In genomic region chr12:57085999-57086950, GRCh38 we compare ENCODE assay signal across 8 cellular contexts. TPM values are rescaled to one million over a fixed set of nuclear protein-coding genes. Genes with fewer than 3 reads are reported as not detected.
DNase-seq lines count a peak whose midpoint lies in the region; ATAC-seq and TF ChIP-seq lines count a peak whose summit lies in the region.

No MANE protein-coding gene starts in this region.

- no peak overlapping the region for H2BK15ac ChIP-seq in neuronal stem cell (ENCODE audit: low read length)

- H3K18ac ChIP-seq in neuronal stem cell (ENCODE audit: low read length): peak overlapping the region; percentile 99

- H3K4ac ChIP-seq in neuronal stem cell (ENCODE audit: low read length): no peak overlapping the region

- no peaks in the 10 kb centered on the region for H3K9me3 Mint-ChIP-seq in activated T-cell treated with anti-CD3 and anti-CD28 coated beads, Interleukin-2, amount 50 U/mL, for 72 hours

- H3K4me1 ChIP-seq in cardiac muscle cell (ENCODE audit: low read depth): peaks cover 15% of the 10 kb centered on the region
- peaks cover 16% of the 10 kb centered on the region in 2 donors for H3K4me1 ChIP-seq in neuronal stem cell (ENCODE audit: control insufficient read depth in 2 of 2, insufficient read depth in 1 of 2, low read depth in 1 of 2, low read length in 2 of 2)
- H3K4me1 ChIP-seq in urinary bladder (ENCODE audit: insufficient read depth): no peaks in the 10 kb centered on the region

- H3K9me3 ChIP-seq in cardiac muscle cell (ENCODE audit: low read depth) (no peaks in the 10 kb centered on the region), neuronal stem cell (replicated peaks in 1 of 2; ENCODE audit: control insufficient read depth in 2 of 2, insufficient read depth in 1 of 2, low read depth in 1 of 2, low read length in 2 of 2) (no peaks in the 10 kb centered on the region)

- H4K91ac ChIP-seq in neuronal stem cell (ENCODE audit: low read depth, low read length, poor library complexity): no peak overlapping the region

- H3K36me3 ChIP-seq in cardiac muscle cell (no peaks in the 10 kb centered on the region), neuronal stem cell (replicated peaks in 1 of 2; ENCODE audit: control insufficient read depth in 2 of 2, insufficient read depth in 2 of 2, low read length in 2 of 2) (peaks cover 6 to 10% of the 10 kb centered on the region in 2 donors), urinary bladder (ENCODE audit: insufficient read depth) (no peaks in the 10 kb centered on the region)

- peak; percentile 47 for TF ChIP-seq CTCF in cardiac muscle cell (IDR thresholded peaks at IDR 0.05; ENCODE audit: low read depth, low read length)
- TF ChIP-seq CTCF in fibroblast of villous mesenchyme (IDR thresholded peaks at IDR 0.05; ENCODE audit: insufficient read depth, low read depth, low read length): peak; percentile 39

- peak overlapping the region; percentile 85 to 99 for H3K4me3 Mint-ChIP-seq in activated T-cell treated with anti-CD3 and anti-CD28 coated beads, Interleukin-2, amount 50 U/mL, for 72 hours

- peak; percentile 82 to 89 for DNase-seq in cardiac muscle cell (ENCODE audit: low read depth in 1 of 2, low spot score in 1 of 2)
- no peak for DNase-seq in Right ventricle myocardium inferior (ENCODE audit: missing footprints)
- peak; percentile 69 for DNase-seq in NCI-H69 (lab: John Stamatoyannopoulos, UW)
- peak; percentile 59 for DNase-seq in activated T-cell treated with anti-CD3 and anti-CD28 coated beads, Interleukin-2, amount 50 U/mL, for 72 hours
- peak; percentile 74 for DNase-seq in fibroblast of villous mesenchyme (ENCODE audit: low read depth)
- peak; percentile 75 for DNase-seq in neuronal stem cell (ENCODE audit: low spot score)
- no peak for DNase-seq in SKM-1 (lab: John Stamatoyannopoulos, UW; ENCODE audit: unreplicated experiment)

- no peak overlapping the region for H2BK120ac ChIP-seq in neuronal stem cell (ENCODE audit: low read depth, low read length)

- H3K4me1 Mint-ChIP-seq in activated T-cell treated with anti-CD3 and anti-CD28 coated beads, Interleukin-2, amount 50 U/mL, for 72 hours (ENCODE audit: low read depth): peaks cover 51% of the 10 kb centered on the region

- H2AFZ ChIP-seq in neuronal stem cell (ENCODE audit: low read length): peak overlapping the region; percentile 75

- H3K27ac ChIP-seq in cardiac muscle cell (peak overlapping the region; percentile 92), neuronal stem cell (replicated peaks; ENCODE audit: low read length) (peak overlapping the region; percentile 96), urinary bladder (ENCODE audit: low read depth) (peak overlapping the region; percentile 99)

- H3K79me1 ChIP-seq in neuronal stem cell (ENCODE audit: low read depth, low read length): peaks cover 6% of the 10 kb centered on the region

- intact Hi-C loops in Right ventricle myocardium inferior (cut with DNase I): no loop called here

- peak overlapping the region; percentile 98 for H2BK5ac ChIP-seq in neuronal stem cell (ENCODE audit: low read length)

- H3K27ac Mint-ChIP-seq in activated T-cell treated with anti-CD3 and anti-CD28 coated beads, Interleukin-2, amount 50 U/mL, for 72 hours: peak overlapping the region; percentile 98

- H3K36me3 Mint-ChIP-seq in activated T-cell treated with anti-CD3 and anti-CD28 coated beads, Interleukin-2, amount 50 U/mL, for 72 hours (ENCODE audit: insufficient read depth in 2 of 2): peaks cover 4 to 5% of the 10 kb centered on the region in 2 donors

- H2BK12ac ChIP-seq in neuronal stem cell (ENCODE audit: low read length): no peak overlapping the region

- H3K27me3 ChIP-seq in cardiac muscle cell (no peaks in the 10 kb centered on the region), neuronal stem cell (ENCODE audit: control insufficient read depth in 3 of 3, insufficient read depth in 3 of 3, low read depth in 1 of 3, low read length in 3 of 3) (no peaks in the 10 kb centered on the region)

- H3K4me3 ChIP-seq in cardiac muscle cell (peak overlapping the region; percentile 76), fibroblast of villous mesenchyme (ENCODE audit: low read depth, low read length) (peak overlapping the region; percentile 83), neuronal stem cell (ENCODE audit: low read length in 2 of 2) (peak overlapping the region; percentile 72 to 77), urinary bladder (ENCODE audit: low read depth, low read length) (peak overlapping the region; percentile 65)

- no peak for ATAC-seq in Right ventricle myocardium inferior
- ATAC-seq in activated T-cell treated with anti-CD3 and anti-CD28 coated beads, Interleukin-2, amount 50 U/mL, for 72 hours (replicated peaks in 1 of 2): no peak

- H3K4me2 ChIP-seq in neuronal stem cell (ENCODE audit: insufficient read depth, low read length, poor library complexity, severe bottlenecking): peak overlapping the region; percentile 91

- H3K9ac ChIP-seq in neuronal stem cell (ENCODE audit: low read depth, low read length, poor library complexity): peak overlapping the region; percentile 73

- no peak overlapping the region for H3K14ac ChIP-seq in neuronal stem cell (ENCODE audit: low read length)

- H2AK5ac ChIP-seq in neuronal stem cell (ENCODE audit: low read depth, low read length): no peak overlapping the region

- WGBS in neuronal stem cell (ENCODE audit: extremely low coverage in 2 of 2, insufficient read length in 2 of 2, insufficient replicate concordance in 1 of 2), 2 donors: no CpG with 5 or more reads among the region's 24 CpGs
- WGBS in urinary bladder: 2% methylated on average over 24 of the region's 24 CpGs

- no peak overlapping the region for H3K23ac ChIP-seq in neuronal stem cell (ENCODE audit: low read depth, low read length, poor library complexity)

- H3K27me3 Mint-ChIP-seq in activated T-cell treated with anti-CD3 and anti-CD28 coated beads, Interleukin-2, amount 50 U/mL, for 72 hours (ENCODE audit: low read depth): no peaks in the 10 kb centered on the region

- H4K8ac ChIP-seq in neuronal stem cell (ENCODE audit: low read depth, low read length): no peak overlapping the region

RNA-seq across cellular contexts. Expression of gene NAB2, which starts 2.6 kb away (rescaled TPM):
- total RNA-seq in cardiac muscle cell (30.8 and 35.0 TPM in 2 replicates), Right ventricle myocardium inferior (9.8 TPM), fibroblast of villous mesenchyme (38.0 and 39.6 TPM in 2 replicates), urinary bladder (25.6 TPM)
- polyA plus RNA-seq in cardiac muscle cell (11.9 and 14.7 TPM in 2 replicates), urinary bladder (39.1 TPM)
- total RNA-seq in activated T-cell treated with anti-CD3 and anti-CD28 coated beads, Interleukin-2, amount 50 U/mL, for 72 hours: 10 to 100 TPM; 30.7 to 31.0 TPM
- 51.0 TPM for polyA plus RNA-seq in neuronal stem cell (2013, experiment 1 of 2)
- polyA plus RNA-seq in neuronal stem cell (2013, experiment 2 of 2): 47.9 TPM

RNA-seq across cellular contexts. Expression of gene NEMP1, which starts 7.7 kb away (rescaled TPM):
- total RNA-seq in cardiac muscle cell (4.4 and 8.8 TPM in 2 replicates), Right ventricle myocardium inferior (3.3 TPM), fibroblast of villous mesenchyme (10.0 and 19.0 TPM in 2 replicates), urinary bladder (18.0 TPM)
- polyA plus RNA-seq in cardiac muscle cell (5.8 and 6.6 TPM in 2 replicates), urinary bladder (8.5 TPM)
- 100 to 1,000 TPM; 114 to 119 TPM for total RNA-seq in activated T-cell treated with anti-CD3 and anti-CD28 coated beads, Interleukin-2, amount 50 U/mL, for 72 hours
- polyA plus RNA-seq in neuronal stem cell (2013, experiment 1 of 2): 31.6 TPM
- polyA plus RNA-seq in neuronal stem cell (2013, experiment 2 of 2): 33.0 TPM

RNA-seq across cellular contexts. Expression of gene STAT6, which starts 24.9 kb away (rescaled TPM):
- total RNA-seq in cardiac muscle cell (34.6 and 53.0 TPM in 2 replicates), Right ventricle myocardium inferior (58.3 TPM), fibroblast of villous mesenchyme (81.5 and 81.6 TPM in 2 replicates), urinary bladder (60.5 TPM)
- polyA plus RNA-seq in cardiac muscle cell (37.2 and 45.9 TPM in 2 replicates), urinary bladder (172 TPM)
- total RNA-seq in activated T-cell treated with anti-CD3 and anti-CD28 coated beads, Interleukin-2, amount 50 U/mL, for 72 hours: 100 to 1,000 TPM; 178 to 191 TPM
- 9.9 TPM for polyA plus RNA-seq in neuronal stem cell (2013, experiment 1 of 2)
- polyA plus RNA-seq in neuronal stem cell (2013, experiment 2 of 2): 8.0 TPM

RNA-seq across cellular contexts. Expression of gene MYO1A, which starts 36.3 kb away (rescaled TPM):
- total RNA-seq in cardiac muscle cell (not detected in 2 replicates), Right ventricle myocardium inferior (not detected), fibroblast of villous mesenchyme (under 0.01 TPM in 1 of 2 replicates, not detected in the other), urinary bladder (0.16 TPM)
- polyA plus RNA-seq in cardiac muscle cell (1.5 TPM in 1 of 2 replicates, not detected in the other), urinary bladder (0.18 TPM)
- 10 to 100 TPM; 11.4 to 13.4 TPM for total RNA-seq in activated T-cell treated with anti-CD3 and anti-CD28 coated beads, Interleukin-2, amount 50 U/mL, for 72 hours
- 0.04 TPM for polyA plus RNA-seq in neuronal stem cell (2013, experiment 1 of 2)
- polyA plus RNA-seq in neuronal stem cell (2013, experiment 2 of 2): 0.01 TPM

RNA-seq across cellular contexts. Expression of gene LRP1, which starts 42.0 kb away (rescaled TPM):
- total RNA-seq in cardiac muscle cell: 37.1 and 77.5 TPM in 2 replicates
- polyA plus RNA-seq in cardiac muscle cell: 28.3 and 28.5 TPM in 2 replicates
- total RNA-seq in Right ventricle myocardium inferior: 143 TPM
- 1 to 10 TPM; 3.2 to 4.8 TPM for total RNA-seq in activated T-cell treated with anti-CD3 and anti-CD28 coated beads, Interleukin-2, amount 50 U/mL, for 72 hours
- total RNA-seq in fibroblast of villous mesenchyme: 228 and 277 TPM in 2 replicates
- 13.3 TPM for polyA plus RNA-seq in neuronal stem cell (2013, experiment 1 of 2)
- polyA plus RNA-seq in neuronal stem cell (2013, experiment 2 of 2): 12.4 TPM
- total RNA-seq in urinary bladder: 146 TPM
- polyA plus RNA-seq in urinary bladder: 141 TPM

Comparison
In these comparisons a context has a peak if more than half of its experiments do, and no peak if none do; other contexts are left out.
1. DNase-seq: peak in cardiac muscle cell (2 of 2), NCI-H69 (single experiment), activated T-cell treated with anti-CD3 and anti-CD28 coated beads, Interleukin-2, amount 50 U/mL, for 72 hours (2 of 2), fibroblast of villous mesenchyme (single experiment) and neuronal stem cell (single experiment); none in Right ventricle myocardium inferior (single experiment) and SKM-1 (single experiment).
2. Peak in every context shown above with its lines, with median percentiles within 50 percentile points of each other: H3K27ac ChIP-seq and H3K4me3 ChIP-seq.